29 cellular contexts compared by ENCODE assay signal in genomic region chr22:49483281-49483905, GRCh38.
"Had no signal": no experiment of that assay in that cellular context is flagged by ENCODE, and none has a peak within 500 bp of the region (broad histone marks: within the 10 kb centered on the region; RNA-seq: fewer than 3 reads in every experiment).

No MANE protein-coding gene starts in this region.

- H3K4me1 Mint-ChIP-seq: stimulated activated memory B cell treated with anti-CD40 and anti-IgM and Interleukin-4, amounts not matched to agents 10 μg/mL and 1 μg/mL and 100 μg/mL, for 72 hours had no signal

- H3K27me3 Mint-ChIP-seq: memory B cell; stimulated activated memory B cell treated with anti-CD40 and anti-IgM and Interleukin-4, amounts not matched to agents 10 μg/mL and 1 μg/mL and 100 μg/mL, for 72 hours had no signal

- ATAC-seq: left lobe of liver; naive thymus-derived CD4-positive, alpha-beta T cell; psoas muscle; stimulated activated memory B cell treated with anti-CD40 and anti-IgM and Interleukin-4, amounts not matched to agents 10 μg/mL and 1 μg/mL and 100 μg/mL, for 72 hours; stimulated activated naive CD8-positive, alpha-beta T cell treated with anti-CD3 and anti-CD28 coated beads, Interleukin-15, Interleukin-2, amounts not matched to agents 100 U/mL and 50 U/mL, for 24 hours; upper lobe of right lung had no signal

- H3K27ac ChIP-seq: colonic mucosa, esophagus squamous epithelium, ovary, psoas muscle, skin epidermis, spleen, thoracic aorta, tibial nerve, upper lobe of right lung, uterus had no signal

- H3K36me3 ChIP-seq: colonic mucosa, esophagus squamous epithelium, ovary, spleen, thoracic aorta, tibial nerve, upper lobe of right lung, uterus had no signal

- DNase-seq: colonic mucosa; dermis blood vessel endothelial cell; effector memory CD4-positive, alpha-beta T cell; erythroblast; esophagus squamous epithelium; foreskin melanocyte; glutamatergic neuron; kidney; midbrain; naive thymus-derived CD4-positive, alpha-beta T cell; occipital lobe; ovary; posterior cingulate gyrus; psoas muscle; right cardiac atrium; spleen; stimulated activated CD4-positive, alpha-beta T cell treated with anti-CD3 and anti-CD28 coated beads, Interleukin-4, amount 100 ng/mL, for 4 hours; stimulated activated naive CD8-positive, alpha-beta T cell treated with anti-CD3 and anti-CD28 coated beads, Interleukin-15, Interleukin-2, amounts not matched to agents 100 U/mL and 50 U/mL, for 24 hours; substantia nigra; upper lobe of right lung; uterus had no signal

- H3K9me3 ChIP-seq: colonic mucosa, esophagus squamous epithelium, ovary, psoas muscle, thoracic aorta, tibial nerve, upper lobe of right lung, uterus had no signal

- H3K4me1 ChIP-seq: colonic mucosa, psoas muscle, tibial nerve, upper lobe of right lung, uterus had no signal

- H3K27ac Mint-ChIP-seq: memory B cell; nephron; stimulated activated memory B cell treated with anti-CD40 and anti-IgM and Interleukin-4, amounts not matched to agents 10 μg/mL and 1 μg/mL and 100 μg/mL, for 72 hours had no signal

- H3K27me3 ChIP-seq: ovary, upper lobe of right lung, uterus had no signal

- H3K4me3 Mint-ChIP-seq: memory B cell; naive thymus-derived CD4-positive, alpha-beta T cell; stimulated activated memory B cell treated with anti-CD40 and anti-IgM and Interleukin-4, amounts not matched to agents 10 μg/mL and 1 μg/mL and 100 μg/mL, for 72 hours had no signal

- H3K4me3 ChIP-seq: colonic mucosa, esophagus squamous epithelium, lung, ovary, psoas muscle, skin epidermis, spleen, thoracic aorta, tibial nerve, upper lobe of right lung, uterus had no signal
